17 cellular contexts compared by ENCODE assay signal in genomic region chr16:79687249-79687768, GRCh38.
A peak's percentile ranks its signal among the peaks of the same experiment; 100 is the strongest.
DNase-seq lines count a peak whose midpoint lies in the region; ATAC-seq, FAIRE-seq and TF ChIP-seq lines count a peak whose summit lies in the region.
"Had no signal": no experiment of that assay in that cellular context is flagged by ENCODE, and none has a peak within 500 bp of the region (broad histone marks: within the 10 kb centered on the region; RNA-seq: fewer than 3 reads in every experiment).

No MANE protein-coding gene starts in this region.

- H2BK120ac ChIP-seq in mesenchymal stem cell (ENCODE audit: low read depth, low read length) = no peak overlapping the region

- POLR2A ChIA-PET in K562 (lab: Yijun Ruan, JAX) = interaction anchor here (0.6 to 1.4 kb wide), 3 partner anchors 11 to 383 kb away, joined by 3 to 4 read pairs (median 3); no protein-coding TSS in a partner anchor

- DNase-seq in GM23338 (ENCODE audit: low spot score) (no peak), K562 (ENCODE audit: extremely low read depth in 1 of 4, low spot score in 3 of 4) (peak in 1 of 4 experiments; percentile 34), mesenchymal stem cell (no peak), small intestine (peak; percentile 14), MG63 (no peak)
- DNase-seq in effector memory CD8-positive, alpha-beta T cell = no peak
- DNase-seq: C1 segment of cervical spinal cord; CD4-positive, alpha-beta T cell; DMS79 had no signal

- H4K91ac ChIP-seq in mesenchymal stem cell (ENCODE audit: low read length) = no peak overlapping the region

- H3K79me2 ChIP-seq in GM23338 (replicated peaks; ENCODE audit: insufficient read depth) = no peaks in the 10 kb centered on the region
- H3K79me2 ChIP-seq in K562 (ENCODE audit: control insufficient read depth, insufficient read depth, low read length) = no peaks in the 10 kb centered on the region

- H2BK5ac ChIP-seq in mesenchymal stem cell (ENCODE audit: low read depth, low read length, poor library complexity, severe bottlenecking) = peak overlapping the region; percentile 79

- WGBS in K562 (ENCODE audit: insufficient coverage, low coverage, missing lambda C conversion rate) = 4% methylated on average over 3 of the region's 3 CpGs
- WGBS in mesenchymal stem cell = 87% methylated on average over 3 of the region's 3 CpGs
- 37 to 73% (median 56%) methylated on average over 3 of the region's 3 CpGs for WGBS in small intestine, 3 donors

- H3K4me3 Mint-ChIP-seq in GM23338 = no peak overlapping the region
- no peak overlapping the region for H3K4me3 Mint-ChIP-seq in effector memory CD8-positive, alpha-beta T cell
- H3K4me3 Mint-ChIP-seq: B cell; CD4-positive, alpha-beta T cell had no signal

- TF ChIP-seq CTCF in GM23338 (conservative IDR thresholded peaks at IDR 0.05; ENCODE audit: low read depth in 2 of 2) = no peak
- no peak for TF ChIP-seq CTCF in K562 (IDR thresholded peaks at IDR 0.05 in 2 of 3, conservative IDR thresholded peaks at IDR 0.05 in 1 of 3; ENCODE audit: insufficient read depth in 2 of 3, low read depth in 1 of 3, low read length in 3 of 3)

- H3K4me2 ChIP-seq in GM23338 (no peak overlapping the region), K562 (ENCODE audit: insufficient read depth, low read length) (no peak overlapping the region), mesenchymal stem cell (ENCODE audit: low read length, poor library complexity, severe bottlenecking) (no peak overlapping the region)

- H3K4me1 Mint-ChIP-seq in GM23338 = no peaks in the 10 kb centered on the region
- H3K4me1 Mint-ChIP-seq in effector memory CD8-positive, alpha-beta T cell (ENCODE audit: low read depth in 2 of 2) = no peaks in the 10 kb centered on the region
- H3K4me1 Mint-ChIP-seq: B cell had no signal

- ATAC-seq in GM23338 = no peak
- no peak for ATAC-seq in K562
- ATAC-seq in effector memory CD8-positive, alpha-beta T cell (replicated peaks) = no peak
- no peak for ATAC-seq in GM18868 (IDR thresholded peaks at IDR 0.05; ENCODE audit: unreplicated experiment)
- ATAC-seq: HCT116, HepG2 had no signal

- H4K20me1 ChIP-seq in GM23338 (replicated peaks; ENCODE audit: insufficient read depth) (no peaks in the 10 kb centered on the region), K562 (replicated peaks; ENCODE audit: control insufficient read depth, insufficient read depth, low read length) (no peaks in the 10 kb centered on the region)

- H3K23ac ChIP-seq in mesenchymal stem cell (ENCODE audit: low read length in 2 of 2) = no peak overlapping the region

- H2AK5ac ChIP-seq in mesenchymal stem cell (ENCODE audit: low read length, severe bottlenecking) = no peak overlapping the region

- no peak overlapping the region for H3K4me3 ChIP-seq in GM23338
- H3K4me3 ChIP-seq in K562 = no peak overlapping the region
- no peak overlapping the region for H3K4me3 ChIP-seq in mesenchymal stem cell (ENCODE audit: insufficient read depth in 1 of 2, low read depth in 1 of 2, low read length in 2 of 2)
- no peak overlapping the region for H3K4me3 ChIP-seq in small intestine (ENCODE audit: low read depth in 1 of 2, low read length in 2 of 2)
- no peak overlapping the region for H3K4me3 ChIP-seq in MG63

- in situ Hi-C loops in K562 (cut with MboI) = no loop called here

- H3K4me1 ChIP-seq in GM23338 (ENCODE audit: insufficient read depth) (no peaks in the 10 kb centered on the region), K562 (replicated peaks in 1 of 2; ENCODE audit: control insufficient read depth in 2 of 2, insufficient read depth in 2 of 2, low read length in 2 of 2) (no peaks in the 10 kb centered on the region), mesenchymal stem cell (ENCODE audit: control insufficient read depth, insufficient read depth, low read depth, low read length) (no peaks in the 10 kb centered on the region), small intestine (ENCODE audit: control insufficient read depth in 2 of 2, insufficient read depth in 1 of 2, low read depth in 1 of 2, low read length in 1 of 2) (no peaks in the 10 kb centered on the region)

- no peak overlapping the region for H3K27ac ChIP-seq in GM23338 (ENCODE audit: low read depth)
- no peak overlapping the region for H3K27ac ChIP-seq in K562 (ENCODE audit: extremely low read depth, low read depth, low read length)
- H3K27ac ChIP-seq in mesenchymal stem cell (ENCODE audit: low read length, poor library complexity, severe bottlenecking) = peak overlapping the region; percentile 52
- no peak overlapping the region for H3K27ac ChIP-seq in small intestine (ENCODE audit: low read depth in 1 of 2, low read length in 1 of 2)

- no TSS peak for BruUV-seq in K562 (replicated peaks; lab: Mats Ljungman, UMichigan)

- no peak overlapping the region for H3K4ac ChIP-seq in mesenchymal stem cell (ENCODE audit: low read depth in 1 of 2, low read length in 2 of 2)

- H2BK12ac ChIP-seq in mesenchymal stem cell (ENCODE audit: low read length in 2 of 2) = no peak overlapping the region

- TF ChIP-seq EP300 in K562 (IDR thresholded peaks at IDR 0.05; ENCODE audit: low read length) = no peak

- H3K27me3 ChIP-seq in GM23338 (ENCODE audit: insufficient read depth) = no peaks in the 10 kb centered on the region
- no peaks in the 10 kb centered on the region for H3K27me3 ChIP-seq in K562 (ENCODE audit: control insufficient read depth in 2 of 2, insufficient read depth in 2 of 2, low read length in 2 of 2)
- H3K27me3 ChIP-seq in mesenchymal stem cell (ENCODE audit: control insufficient read depth in 1 of 2, insufficient read depth in 1 of 2, low read length in 2 of 2) = no peaks in the 10 kb centered on the region
- no peaks in the 10 kb centered on the region for H3K27me3 ChIP-seq in small intestine (ENCODE audit: control insufficient read depth in 2 of 2, insufficient read depth in 2 of 2, low read length in 2 of 2)
- no peaks in the 10 kb centered on the region for H3K27me3 ChIP-seq in MG63

- H3K36me3 ChIP-seq in GM23338 (ENCODE audit: insufficient read depth) (no peaks in the 10 kb centered on the region), K562 (ENCODE audit: control insufficient read depth, insufficient read depth, low read length) (no peaks in the 10 kb centered on the region), mesenchymal stem cell (ENCODE audit: control insufficient read depth in 1 of 2, insufficient read depth in 2 of 2, low read depth in 1 of 2, low read length in 2 of 2) (no peaks in the 10 kb centered on the region), small intestine (ENCODE audit: control insufficient read depth in 2 of 2, insufficient read depth in 2 of 2, low read length in 2 of 2) (no peaks in the 10 kb centered on the region), MG63 (no peaks in the 10 kb centered on the region)

- H3K18ac ChIP-seq in mesenchymal stem cell (ENCODE audit: low read depth in 1 of 2, low read length in 2 of 2) = no peak overlapping the region

- CTCF ChIA-PET in K562 (lab: Yijun Ruan, JAX; ENCODE audit: low intra/inter-chr PET ratio) = no interaction called here

- intact Hi-C loops in K562 (cut with micrococcal nuclease) = no loop called here

- H3K9me3 Mint-ChIP-seq in GM23338 = peaks cover 5% of the 10 kb centered on the region; the same call in 2 of the 3 replicates
- no peaks in the 10 kb centered on the region for H3K9me3 Mint-ChIP-seq in effector memory CD8-positive, alpha-beta T cell
- H3K9me3 Mint-ChIP-seq: CD4-positive, alpha-beta T cell had no signal

- H3K9me3 ChIP-seq in K562 (replicated peaks; ENCODE audit: control insufficient read depth, insufficient read depth, low read depth, low read length) = no peaks in the 10 kb centered on the region
- H3K9me3 ChIP-seq in mesenchymal stem cell (ENCODE audit: control insufficient read depth, low read length) = no peaks in the 10 kb centered on the region
- no peaks in the 10 kb centered on the region for H3K9me3 ChIP-seq in small intestine (ENCODE audit: control insufficient read depth, low read depth)
- no peaks in the 10 kb centered on the region for H3K9me3 ChIP-seq in MG63

- no peaks in the 10 kb centered on the region; the same call in 2 of the 3 replicates for H3K36me3 Mint-ChIP-seq in GM23338 (ENCODE audit: low read depth)
- H3K36me3 Mint-ChIP-seq in effector memory CD8-positive, alpha-beta T cell (ENCODE audit: insufficient read depth) = no peaks in the 10 kb centered on the region

- no peaks in the 10 kb centered on the region for H3F3A ChIP-seq in GM23338 (replicated peaks; ENCODE audit: low read depth)

- H2BK15ac ChIP-seq in mesenchymal stem cell (ENCODE audit: low read depth, poor library complexity, severe bottlenecking) = no peak overlapping the region

- no peak overlapping the region for H4K8ac ChIP-seq in mesenchymal stem cell (ENCODE audit: low read length)

- H3K9me1 ChIP-seq in K562 (ENCODE audit: control insufficient read depth, insufficient read depth, low read length) = no peaks in the 10 kb centered on the region

- no peaks in the 10 kb centered on the region for H3K27me3 Mint-ChIP-seq in GM23338 (ENCODE audit: insufficient read depth, low read depth, poor library complexity)
- H3K27me3 Mint-ChIP-seq in effector memory CD8-positive, alpha-beta T cell = peaks cover 34 to 48% of the 10 kb centered on the region in 2 donors

- no peak overlapping the region for H3K27ac Mint-ChIP-seq in GM23338
- no peak overlapping the region for H3K27ac Mint-ChIP-seq in effector memory CD8-positive, alpha-beta T cell
- H3K27ac Mint-ChIP-seq: B cell; CD4-positive, alpha-beta T cell had no signal

- H3K9me2 ChIP-seq in GM23338 (ENCODE audit: insufficient read depth) = no peaks in the 10 kb centered on the region; the same call in 1 of the 2 replicates

- no peak overlapping the region for H3K14ac ChIP-seq in mesenchymal stem cell (ENCODE audit: low read length in 2 of 2)

- TF ChIP-seq RAD21 in K562 (CRISPR knock-in tag; conservative IDR thresholded peaks at IDR 0.05 in 1 of 2, IDR thresholded peaks at IDR 0.05 in 1 of 2) = no peak

- H3K9ac ChIP-seq in K562 (ENCODE audit: insufficient read depth in 1 of 2, low read depth in 2 of 2, low read length in 2 of 2) (no peak overlapping the region; a peak in 1 of 4 replicates), mesenchymal stem cell (ENCODE audit: low read length) (no peak overlapping the region)

- FAIRE-seq in K562 (lab: Jason Lieb, UNC) (no peak), small intestine (lab: Jason Lieb, UNC) (no peak)
- FAIRE-seq: A204.1, G401.6, GM12891, HepG2, HTR-8/SVneo had no signal

- TF ChIP-seq POLR2A in K562 (conservative IDR thresholded peaks at IDR 0.05) = no peak

- no peaks in the 10 kb centered on the region for H3K79me1 ChIP-seq in mesenchymal stem cell (replicated peaks; ENCODE audit: low read length, poor library complexity, severe bottlenecking)

- H2AFZ ChIP-seq in GM23338 (peak overlapping the region; percentile 54; the same call in 1 of the 2 replicates), K562 (ENCODE audit: low read depth, low read length) (peak overlapping the region; percentile 58; the same call in 1 of the 2 replicates), mesenchymal stem cell (ENCODE audit: low read depth, low read length) (no peak overlapping the region)

TF ChIP-seq in GM23338, 12 proteins besides CTCF, POLR2A, EP300 and RAD21 (continues in another document):
- TF ChIP-seq CREB1 (CRISPR knock-in tag; IDR thresholded peaks at IDR 0.05; ENCODE audit: low read depth) (no peak), POLR2AphosphoS5 (IDR thresholded peaks at IDR 0.05; ENCODE audit: low read depth) (no peak)

TF ChIP-seq in K562, 482 proteins besides CTCF, POLR2A, EP300 and RAD21 (continues in another document):
- TF ChIP-seq ILF3 (IDR thresholded peaks at IDR 0.05; ENCODE audit: borderline replicate concordance) (no peak), U2AF2 (optimal IDR thresholded peaks at IDR 0.05; ENCODE audit: low read depth, low read length) (no peak)
